Comparison of ENCODE assay signal across 1 cellular context in the genomic region with DNA sequence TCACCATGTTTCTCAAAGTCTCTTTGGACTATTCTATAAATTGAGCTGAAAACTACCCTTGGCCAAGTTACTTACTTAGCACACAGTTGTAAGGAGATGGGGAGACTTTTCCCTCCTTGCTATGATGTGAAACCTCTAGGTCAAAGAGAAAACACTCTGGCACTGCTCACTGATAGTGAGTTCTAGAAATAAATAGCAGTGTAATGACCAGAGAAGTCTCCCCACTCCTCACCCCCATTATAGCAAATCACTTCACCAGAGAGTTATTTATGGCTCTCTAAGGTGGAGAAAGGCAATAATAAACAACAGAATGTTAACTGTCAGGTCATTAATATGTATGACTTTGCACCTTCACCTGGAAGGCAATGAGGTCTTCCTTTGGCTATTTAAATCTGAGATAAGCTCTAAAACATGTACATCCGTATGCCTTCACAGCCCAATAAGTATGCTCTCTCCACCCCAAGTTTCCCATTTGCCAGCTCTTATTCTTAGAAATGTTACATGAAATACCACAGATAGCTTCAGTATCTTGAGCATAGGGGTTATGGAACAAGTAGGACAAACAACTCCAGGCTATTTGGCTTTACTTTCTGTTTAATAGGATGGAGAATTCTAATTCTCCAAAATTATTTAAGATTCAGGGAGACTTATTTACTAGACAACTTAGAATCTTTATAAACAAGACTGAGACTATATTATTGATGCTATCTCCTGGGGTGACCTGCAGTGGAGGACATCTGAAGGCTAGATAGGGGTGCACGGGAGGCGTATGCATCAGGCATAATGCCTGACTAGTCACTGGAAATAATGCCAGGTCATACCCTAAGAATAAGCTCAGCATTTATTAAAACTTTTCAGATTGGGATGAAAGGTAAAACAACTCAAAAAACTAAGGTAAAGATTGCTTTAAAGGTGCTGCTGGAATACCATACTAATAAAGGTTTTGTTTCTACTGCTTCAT.
TF ChIP-seq lines count a peak whose summit lies in the region.

No MANE protein-coding gene starts in this region.

TF ChIP-seq in IMR-90, 13 proteins besides CTCF, POLR2A, EP300 and RAD21 (continued from another document):
- TF ChIP-seq MAFK (IDR thresholded peaks at IDR 0.05; ENCODE audit: low read depth, low read length) (no peak), RFX5 (IDR thresholded peaks at IDR 0.05; ENCODE audit: low read depth, low read length) (no peak)
